Comparison of ENCODE assay signal across 8 cellular contexts in the genomic region with DNA sequence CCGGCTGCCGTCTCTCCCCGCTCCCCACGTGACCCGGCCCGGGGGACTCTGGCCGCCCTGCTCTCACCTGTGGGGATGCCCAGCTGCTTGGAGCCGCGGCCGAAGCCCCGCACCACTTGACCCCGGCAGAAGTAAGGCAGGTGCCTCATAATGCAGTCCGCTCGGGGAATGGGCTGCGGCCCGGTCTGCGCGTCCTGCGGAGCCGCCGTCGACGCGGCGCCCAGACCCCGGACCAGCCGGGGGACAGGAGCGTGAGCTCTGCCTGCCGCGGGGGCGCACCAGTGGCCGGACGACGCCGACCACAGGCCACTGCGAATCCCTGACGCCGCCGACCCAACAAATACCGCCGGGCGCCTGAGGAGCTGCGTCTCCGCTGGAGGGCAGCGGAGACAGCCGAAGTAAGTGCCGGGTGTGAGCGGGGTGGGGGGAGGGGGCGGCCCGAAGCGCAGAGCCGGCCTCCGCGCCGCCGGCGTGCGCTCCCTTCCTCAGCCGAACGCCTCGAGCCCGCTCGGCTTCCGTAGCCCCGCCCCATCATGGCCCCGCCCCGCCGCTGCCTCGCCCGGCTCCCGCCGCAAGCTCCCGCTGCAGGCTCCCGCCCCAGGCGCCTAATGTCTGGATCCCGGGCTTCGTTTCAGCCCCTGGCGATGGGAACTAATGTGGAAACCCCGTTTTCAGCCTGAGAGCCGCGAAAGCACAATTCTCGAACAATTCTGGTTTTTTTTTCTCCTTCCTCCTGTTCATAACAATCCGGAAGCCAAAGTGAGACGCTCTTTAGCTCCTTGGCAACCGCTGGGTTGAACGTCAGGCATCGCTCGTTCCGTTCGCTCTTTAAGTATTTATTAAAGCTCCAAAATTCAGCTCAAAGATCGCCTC. TPM values are rescaled to one million over a fixed set of nuclear protein-coding genes. Genes with fewer than 3 reads are reported as not detected.
DNase-seq lines count a peak whose midpoint lies in the region; ATAC-seq and TF ChIP-seq lines count a peak whose summit lies in the region.

A gene (minus strand): TSS at position 404 of the 873 bp plus-strand sequence. CDS start 255 bp downstream, at position 149.

- TF ChIP-seq CTCF in KMS-11 (conservative IDR thresholded peaks at IDR 0.05; ENCODE audit: low read depth, low read length) (0 out of 2 replicates have a peak, but pooled peaks have one; percentile 12), fibroblast of pulmonary artery (IDR thresholded peaks at IDR 0.05; ENCODE audit: low read length, missing control alignments) (peak; percentile 25), nephron (IDR thresholded peaks at IDR 0.05; ENCODE audit: unreplicated experiment in 3 of 3) (peak; percentile 25 to 46 (median 41))

- H4K20me1 ChIP-seq in KMS-11 (ENCODE audit: insufficient read depth) = no peaks in the 10 kb centered on the region

- peak within 1 kb of the TSS; percentile 79 for H3K27ac ChIP-seq in KMS-11

- DNase-seq in Daoy (ENCODE audit: low read depth) (peak; percentile 96), RKO (ENCODE audit: low spot score) (peak; percentile 91), fibroblast of pulmonary artery (ENCODE audit: low read depth) (peak; percentile 95)
- peak; percentile 88 for DNase-seq in activated T-helper 9 cell treated with anti-CD3 and anti-CD28 coated beads, Interleukin-2, amount 50 U/mL, for 16 hours (ENCODE audit: low read depth)
- DNase-seq in stimulated activated naive CD8-positive, alpha-beta T cell treated with anti-CD3 and anti-CD28 coated beads, Interleukin-15, amount 100 ng/mL, for 72 hours = peak; percentile 79 to 92

- H3K79me2 ChIP-seq in KMS-11 (ENCODE audit: insufficient read depth, low read depth) = peaks cover 40% of the 10 kb centered on the region

- H3K27ac Mint-ChIP-seq in nephron = peak within 1 kb of the TSS; percentile 96 to 99 (median 98)
- H3K27ac Mint-ChIP-seq in stimulated activated naive CD8-positive, alpha-beta T cell treated with anti-CD3 and anti-CD28 coated beads, Interleukin-15, amount 100 ng/mL, for 72 hours = peak within 1 kb of the TSS; percentile 97 to 98

- ATAC-seq in GM21737 (IDR thresholded peaks at IDR 0.05; ENCODE audit: unreplicated experiment) = peak; percentile 66
- ATAC-seq in stimulated activated naive CD8-positive, alpha-beta T cell treated with anti-CD3 and anti-CD28 coated beads, Interleukin-15, amount 100 ng/mL, for 72 hours = peak; percentile 90

- peak within 1 kb of the TSS; percentile 73 for H3K4me2 ChIP-seq in KMS-11

- H3K27me3 ChIP-seq in KMS-11 (ENCODE audit: insufficient read depth, low read depth) = no peaks in the 10 kb centered on the region

- H2AFZ ChIP-seq in KMS-11 (ENCODE audit: low read depth) = peak within 1 kb of the TSS; percentile 99

- no peaks in the 10 kb centered on the region for H3K36me3 ChIP-seq in KMS-11 (ENCODE audit: insufficient read depth)

- H3K4me1 Mint-ChIP-seq in nephron = no peaks in the 10 kb centered on the region
- peaks cover 21% of the 10 kb centered on the region for H3K4me1 Mint-ChIP-seq in stimulated activated naive CD8-positive, alpha-beta T cell treated with anti-CD3 and anti-CD28 coated beads, Interleukin-15, amount 100 ng/mL, for 72 hours

- no peaks in the 10 kb centered on the region for H3K27me3 Mint-ChIP-seq in nephron (ENCODE audit: low read depth)
- H3K27me3 Mint-ChIP-seq in stimulated activated naive CD8-positive, alpha-beta T cell treated with anti-CD3 and anti-CD28 coated beads, Interleukin-15, amount 100 ng/mL, for 72 hours = no peaks in the 10 kb centered on the region

- peaks cover 16% of the 10 kb centered on the region for H3K4me1 ChIP-seq in KMS-11 (ENCODE audit: low read depth, poor library complexity, severe bottlenecking)

- H3K4me3 Mint-ChIP-seq in nephron = peak within 1 kb of the TSS; percentile 91 to 96 (median 93)
- peak within 1 kb of the TSS; percentile 96 to 99 for H3K4me3 Mint-ChIP-seq in stimulated activated naive CD8-positive, alpha-beta T cell treated with anti-CD3 and anti-CD28 coated beads, Interleukin-15, amount 100 ng/mL, for 72 hours

- peaks cover 4% of the 10 kb centered on the region for H3K9me3 Mint-ChIP-seq in nephron
- no peaks in the 10 kb centered on the region for H3K9me3 Mint-ChIP-seq in stimulated activated naive CD8-positive, alpha-beta T cell treated with anti-CD3 and anti-CD28 coated beads, Interleukin-15, amount 100 ng/mL, for 72 hours

- H3K9ac ChIP-seq in KMS-11 = peak within 1 kb of the TSS; percentile 89

- no peak within 1 kb of the TSS for H3K4me3 ChIP-seq in KMS-11 (IDR thresholded peaks at IDR 0.05; ENCODE audit: insufficient read depth, low read depth, low read length)
- peak within 1 kb of the TSS; percentile 88 for H3K4me3 ChIP-seq in fibroblast of pulmonary artery (replicated peaks; ENCODE audit: low read depth, low read length)

- peaks cover 19% of the 10 kb centered on the region for H3K36me3 Mint-ChIP-seq in nephron (ENCODE audit: low read depth)

RNA-seq across cellular contexts. Expression of the gene that starts here (rescaled TPM):
- 44.1 and 49.9 TPM in 2 replicates for total RNA-seq in Daoy (2014; rRNA removed; shearing (Covaris generic))
